In genomic region chr19:16228637-16229321, GRCh38 we compare ENCODE assay signal across 23 cellular contexts. TPM values are rescaled to one million over a fixed set of nuclear protein-coding genes. Genes with fewer than 3 reads are reported as not detected.
DNase-seq lines count a peak whose midpoint lies in the region; ATAC-seq and TF ChIP-seq lines count a peak whose summit lies in the region.
"Had no signal": no experiment of that assay in that cellular context is flagged by ENCODE, and none has a peak within 500 bp of the region (broad histone marks: within the 10 kb centered on the region; RNA-seq: fewer than 3 reads in every experiment).

No MANE protein-coding gene starts in this region.

- H3K27me3 Mint-ChIP-seq in natural killer cell treated with Interleukin-12 subunit alpha and Interleukin-12 subunit beta and Interleukin-15 and Interleukin-18, amount 100 ng/mL, for 72 hours, result no peaks in the 10 kb centered on the region
- H3K27me3 Mint-ChIP-seq in natural killer cell (ENCODE audit: low read depth in 2 of 2), result no peaks in the 10 kb centered on the region
- no peaks in the 10 kb centered on the region for H3K27me3 Mint-ChIP-seq in central memory CD8-positive, alpha-beta T cell
- H3K27me3 Mint-ChIP-seq: CD4-positive, alpha-beta T cell had no signal

- H3K4me3 Mint-ChIP-seq in natural killer cell treated with Interleukin-12 subunit alpha and Interleukin-12 subunit beta and Interleukin-15 and Interleukin-18, amount 100 ng/mL, for 72 hours, result no peak overlapping the region
- no peak overlapping the region for H3K4me3 Mint-ChIP-seq in natural killer cell
- no peak overlapping the region for H3K4me3 Mint-ChIP-seq in central memory CD8-positive, alpha-beta T cell
- H3K4me3 Mint-ChIP-seq: CD4-positive, alpha-beta T cell; H9 had no signal

- no peak overlapping the region for H3K23ac ChIP-seq in neuronal stem cell (ENCODE audit: low read depth, low read length, poor library complexity)

- H3K18ac ChIP-seq in neuronal stem cell (ENCODE audit: low read length), result no peak overlapping the region

- WGBS in neuronal stem cell (ENCODE audit: extremely low coverage in 2 of 2, insufficient read length in 2 of 2, insufficient replicate concordance in 1 of 2), 2 donors, result no CpG with 5 or more reads among the region's 21 CpGs

- H3K9me3 ChIP-seq in neuronal stem cell (replicated peaks in 1 of 2; ENCODE audit: control insufficient read depth in 2 of 2, insufficient read depth in 1 of 2, low read depth in 1 of 2, low read length in 2 of 2) (no peaks in the 10 kb centered on the region), BE2C (no peaks in the 10 kb centered on the region)
- H3K9me3 ChIP-seq: BLaER1 had no signal

- no peak overlapping the region for H3K4ac ChIP-seq in neuronal stem cell (ENCODE audit: low read length)

- peak overlapping the region; percentile 21 for H3K14ac ChIP-seq in neuronal stem cell (ENCODE audit: low read length)

- no peak overlapping the region for H4K8ac ChIP-seq in neuronal stem cell (ENCODE audit: low read depth, low read length)

- H2AK5ac ChIP-seq in neuronal stem cell (ENCODE audit: low read depth, low read length), result no peak overlapping the region

- H3K27ac ChIP-seq in neuronal stem cell (replicated peaks; ENCODE audit: low read length), result no peak overlapping the region
- H3K27ac ChIP-seq: BLaER1, KMS-11 had no signal

- H3K4me1 ChIP-seq in neuronal stem cell (ENCODE audit: control insufficient read depth in 2 of 2, insufficient read depth in 1 of 2, low read depth in 1 of 2, low read length in 2 of 2) (no peaks in the 10 kb centered on the region), BE2C (no peaks in the 10 kb centered on the region)

- no peak for ATAC-seq in natural killer cell treated with Interleukin-12 subunit alpha and Interleukin-12 subunit beta and Interleukin-15 and Interleukin-18, amount 100 ng/mL, for 72 hours
- ATAC-seq in natural killer cell, result no peak
- no peak for ATAC-seq in central memory CD8-positive, alpha-beta T cell (replicated peaks; ENCODE audit: extremely low read depth, poor library complexity, severe bottlenecking)
- ATAC-seq: Panc1 had no signal

- H3K4me2 ChIP-seq in neuronal stem cell (ENCODE audit: insufficient read depth, low read length, poor library complexity, severe bottlenecking), result no peak overlapping the region
- H3K4me2 ChIP-seq: BLaER1, KMS-11 had no signal

- H2AFZ ChIP-seq in neuronal stem cell (ENCODE audit: low read length), result no peak overlapping the region

- H2BK5ac ChIP-seq in neuronal stem cell (ENCODE audit: low read length), result no peak overlapping the region

- peak; percentile 57 for DNase-seq in natural killer cell treated with Interleukin-12 subunit alpha and Interleukin-12 subunit beta and Interleukin-15 and Interleukin-18, amount 100 ng/mL, for 72 hours (ENCODE audit: low spot score)
- no peak for DNase-seq in natural killer cell
- no peak for DNase-seq in central memory CD8-positive, alpha-beta T cell (ENCODE audit: low spot score in 2 of 2)
- DNase-seq in neuronal stem cell (ENCODE audit: low spot score), result no peak
- DNase-seq in dermis blood vessel endothelial cell, result no peak
- no peak for DNase-seq in BE2C
- DNase-seq in OCI-M1 (lab: John Stamatoyannopoulos, UW), result no peak
- DNase-seq: COR-L47; DMS79; H9; IMR-90; NCI-H1105; NCI-H146; NCI-H2029; NCI-H226; NCI-H524; NCI-H774; NK-92 treated with Interleukin-12 subunit alpha and Interleukin-12 subunit beta, amount 100 ng/mL, for 24 hours had no signal

- H3K36me3 Mint-ChIP-seq in natural killer cell treated with Interleukin-12 subunit alpha and Interleukin-12 subunit beta and Interleukin-15 and Interleukin-18, amount 100 ng/mL, for 72 hours, result peaks cover 19% of the 10 kb centered on the region
- H3K36me3 Mint-ChIP-seq in natural killer cell, result peaks cover 7% of the 10 kb centered on the region
- peaks cover 33% of the 10 kb centered on the region for H3K36me3 Mint-ChIP-seq in central memory CD8-positive, alpha-beta T cell (ENCODE audit: insufficient read depth)

- H3K9me3 Mint-ChIP-seq in natural killer cell treated with Interleukin-12 subunit alpha and Interleukin-12 subunit beta and Interleukin-15 and Interleukin-18, amount 100 ng/mL, for 72 hours, result no peaks in the 10 kb centered on the region
- H3K9me3 Mint-ChIP-seq in natural killer cell, result no peaks in the 10 kb centered on the region
- H3K9me3 Mint-ChIP-seq in central memory CD8-positive, alpha-beta T cell, result no peaks in the 10 kb centered on the region
- H3K9me3 Mint-ChIP-seq: CD4-positive, alpha-beta T cell; H9 had no signal

- no peak overlapping the region for H2BK120ac ChIP-seq in neuronal stem cell (ENCODE audit: low read depth, low read length)

- H3K9ac ChIP-seq in neuronal stem cell (ENCODE audit: low read depth, low read length, poor library complexity), result no peak overlapping the region
- H3K9ac ChIP-seq: BLaER1, KMS-11 had no signal

- H3K4me1 Mint-ChIP-seq in natural killer cell treated with Interleukin-12 subunit alpha and Interleukin-12 subunit beta and Interleukin-15 and Interleukin-18, amount 100 ng/mL, for 72 hours (ENCODE audit: low read depth in 2 of 2), result peaks cover 0 to 8% of the 10 kb centered on the region in 2 donors
- H3K4me1 Mint-ChIP-seq in natural killer cell, result no peaks in the 10 kb centered on the region
- H3K4me1 Mint-ChIP-seq in central memory CD8-positive, alpha-beta T cell, result no peaks in the 10 kb centered on the region
- H3K4me1 Mint-ChIP-seq: H9 had no signal

- H3K27me3 ChIP-seq in neuronal stem cell (ENCODE audit: control insufficient read depth in 3 of 3, insufficient read depth in 3 of 3, low read depth in 1 of 3, low read length in 3 of 3), result no peaks in the 10 kb centered on the region
- no peaks in the 10 kb centered on the region for H3K27me3 ChIP-seq in BE2C
- H3K27me3 ChIP-seq: BLaER1 had no signal

- H2BK12ac ChIP-seq in neuronal stem cell (ENCODE audit: low read length), result no peak overlapping the region

- no peak overlapping the region for H3K27ac Mint-ChIP-seq in natural killer cell treated with Interleukin-12 subunit alpha and Interleukin-12 subunit beta and Interleukin-15 and Interleukin-18, amount 100 ng/mL, for 72 hours
- no peak overlapping the region for H3K27ac Mint-ChIP-seq in natural killer cell
- peak overlapping the region; percentile 13 for H3K27ac Mint-ChIP-seq in central memory CD8-positive, alpha-beta T cell (ENCODE audit: low read depth)
- H3K27ac Mint-ChIP-seq: CD4-positive, alpha-beta T cell had no signal

- no peak for TF ChIP-seq CTCF in natural killer cell (IDR thresholded peaks at IDR 0.05)
- TF ChIP-seq CTCF in BE2C (IDR thresholded peaks at IDR 0.05; ENCODE audit: low read depth, low read length), result no peak

- H2BK15ac ChIP-seq in neuronal stem cell (ENCODE audit: low read length), result no peak overlapping the region

- no peak overlapping the region for H4K91ac ChIP-seq in neuronal stem cell (ENCODE audit: low read depth, low read length, poor library complexity)

- H3K36me3 ChIP-seq in neuronal stem cell (replicated peaks in 1 of 2; ENCODE audit: control insufficient read depth in 2 of 2, insufficient read depth in 2 of 2, low read length in 2 of 2) (peaks cover 37 to 89% of the 10 kb centered on the region in 2 donors), BE2C (peaks cover 38% of the 10 kb centered on the region)

- H3K4me3 ChIP-seq in neuronal stem cell (ENCODE audit: low read length in 2 of 2), result no peak overlapping the region
- no peak overlapping the region for H3K4me3 ChIP-seq in BE2C (ENCODE audit: low read depth, low read length)
- H3K4me3 ChIP-seq: BLaER1 had no signal

- intact Hi-C loops in natural killer cell (cut with micrococcal nuclease), result no loop called here

- H3K79me1 ChIP-seq in neuronal stem cell (ENCODE audit: low read depth, low read length), result peaks cover 8% of the 10 kb centered on the region

RNA-seq across cellular contexts. Expression of gene AP1M1, which starts 31.1 kb away (rescaled TPM):
- 100 to 1,000 TPM; 115 to 145 TPM for total RNA-seq in natural killer cell treated with Interleukin-12 subunit alpha and Interleukin-12 subunit beta and Interleukin-15 and Interleukin-18, amount 100 ng/mL, for 72 hours
- 100 to 1,000 TPM in 2 of 3 donors, 10 to 100 TPM in 1; 99.0 to 124 (median 100) TPM for total RNA-seq in natural killer cell
- 44.3 TPM for polyA plus RNA-seq in neuronal stem cell (2013, experiment 1 of 2)
- polyA plus RNA-seq in neuronal stem cell (2013, experiment 2 of 2), result 44.6 TPM
- total RNA-seq in dermis blood vessel endothelial cell, result 65.9 and 108 TPM in 2 replicates
- polyA plus RNA-seq in BE2C (2012; ENCODE audit: insufficient read depth, insufficient read length, low read depth), result 218 TPM

RNA-seq across cellular contexts. Expression of gene FAM32A, which starts 43.6 kb away (rescaled TPM):
- 10 to 100 TPM; 46.7 to 60.8 TPM for total RNA-seq in natural killer cell treated with Interleukin-12 subunit alpha and Interleukin-12 subunit beta and Interleukin-15 and Interleukin-18, amount 100 ng/mL, for 72 hours
- total RNA-seq in natural killer cell (10 to 100 TPM; 46.3 to 69.3 (median 63.3) TPM), dermis blood vessel endothelial cell (144 and 166 TPM in 2 replicates)
- polyA plus RNA-seq in neuronal stem cell (2013, experiment 1 of 2), result 87.0 TPM
- 83.2 TPM for polyA plus RNA-seq in neuronal stem cell (2013, experiment 2 of 2)
- polyA plus RNA-seq in BE2C (2012; ENCODE audit: insufficient read depth, insufficient read length, low read depth), result 272 TPM

RNA-seq across cellular contexts. Expression of gene CIB3, which starts 55.5 kb away (rescaled TPM):
- total RNA-seq in natural killer cell treated with Interleukin-12 subunit alpha and Interleukin-12 subunit beta and Interleukin-15 and Interleukin-18, amount 100 ng/mL, for 72 hours, result 1 to 10 TPM in 1 of 2 donors, not detected in 1; 1.4 TPM
- total RNA-seq in natural killer cell (not detected), dermis blood vessel endothelial cell (not detected in 2 replicates)
- not detected for polyA plus RNA-seq in neuronal stem cell (2013, experiment 1 of 2)
- polyA plus RNA-seq in neuronal stem cell (2013, experiment 2 of 2), result not detected
- not detected for polyA plus RNA-seq in BE2C (2012; ENCODE audit: insufficient read depth, insufficient read length, low read depth)
- total RNA-seq: A673; CD4-positive, alpha-beta T cell; H9; IMR-90 had no signal
- polyA plus RNA-seq: IMR-90 had no signal
